ENCODE assay signal across 11 cellular contexts in genomic region chr3:46908986-46909534, GRCh38. TPM values are rescaled to one million over a fixed set of nuclear protein-coding genes. Genes with fewer than 3 reads are reported as not detected.
DNase-seq lines count a peak whose midpoint lies in the region; ATAC-seq, FAIRE-seq and TF ChIP-seq lines count a peak whose summit lies in the region.
"Had no signal": no experiment of that assay in that cellular context is flagged by ENCODE, and none has a peak within 500 bp of the region (broad histone marks: within the 10 kb centered on the region; RNA-seq: fewer than 3 reads in every experiment).

No MANE protein-coding gene starts in this region.

- peaks cover 9% of the 10 kb centered on the region for H3K4me1 Mint-ChIP-seq in CD14-positive monocyte
- H3K4me1 Mint-ChIP-seq in activated T-helper 2 cell treated with anti-CD3 and anti-CD28 coated beads, Interferon-gamma antibody, Interleukin-2, Interleukin-4, amounts not matched to agents 10 μg/mL and 5 μg/mL and 100 μg/mL, durations not matched to agents 14 hours and 24 hours and 36 hours (ENCODE audit: low read depth): peaks cover 13% of the 10 kb centered on the region

- H3K9ac ChIP-seq in NT2/D1 (ENCODE audit: insufficient read length, low read depth): peak overlapping the region; percentile 28

- H3K79me2 ChIP-seq in osteoblast (ENCODE audit: insufficient read depth, low read length): no peaks in the 10 kb centered on the region

- peaks cover 0 to 1% (median 0%) of the 10 kb centered on the region in 7 donors for H3K9me3 Mint-ChIP-seq in CD14-positive monocyte
- no peaks in the 10 kb centered on the region for H3K9me3 Mint-ChIP-seq in activated T-helper 2 cell treated with anti-CD3 and anti-CD28 coated beads, Interferon-gamma antibody, Interleukin-2, Interleukin-4, amounts not matched to agents 10 μg/mL and 5 μg/mL and 100 μg/mL, durations not matched to agents 14 hours and 24 hours and 36 hours
- H3K9me3 Mint-ChIP-seq: stimulated activated memory B cell treated with anti-CD40 and anti-IgM and Interleukin-4, amounts not matched to agents 10 μg/mL and 1 μg/mL and 100 μg/mL, for 72 hours had no signal

- no peak overlapping the region for H2AFZ ChIP-seq in osteoblast (ENCODE audit: low read length)

- no peak for TF ChIP-seq POLR2A in GM12891 (IDR thresholded peaks at IDR 0.05; ENCODE audit: low read depth, low read length)

- H3K27me3 Mint-ChIP-seq in CD14-positive monocyte (ENCODE audit: low read depth in 3 of 3): peaks cover 0 to 7% (median 2%) of the 10 kb centered on the region in 3 donors
- no peaks in the 10 kb centered on the region for H3K27me3 Mint-ChIP-seq in activated T-helper 2 cell treated with anti-CD3 and anti-CD28 coated beads, Interferon-gamma antibody, Interleukin-2, Interleukin-4, amounts not matched to agents 10 μg/mL and 5 μg/mL and 100 μg/mL, durations not matched to agents 14 hours and 24 hours and 36 hours (ENCODE audit: low read depth)
- H3K27me3 Mint-ChIP-seq: stimulated activated memory B cell treated with anti-CD40 and anti-IgM and Interleukin-4, amounts not matched to agents 10 μg/mL and 1 μg/mL and 100 μg/mL, for 72 hours had no signal

- H3K4me1 ChIP-seq in NT2/D1 (ENCODE audit: insufficient read depth, insufficient read length): peaks cover 19% of the 10 kb centered on the region
- H3K4me1 ChIP-seq in osteoblast (ENCODE audit: insufficient read depth, low read length): peaks cover 26% of the 10 kb centered on the region

- no peak overlapping the region for H3K27ac ChIP-seq in osteoblast (ENCODE audit: low read depth, low read length)

- H3K4me3 ChIP-seq in NT2/D1 (ENCODE audit: insufficient read length, low read depth): no peak overlapping the region
- H3K4me3 ChIP-seq in osteoblast (ENCODE audit: insufficient read depth, low read length): no peak overlapping the region

- peak overlapping the region; percentile 67 for H3K4me2 ChIP-seq in osteoblast (ENCODE audit: insufficient read depth, low read length)

- no peak for ATAC-seq in Right ventricle myocardium superior (ENCODE audit: poor library complexity)

- no peaks in the 10 kb centered on the region for H3K27me3 ChIP-seq in NT2/D1 (ENCODE audit: insufficient read depth, insufficient read length)
- H3K27me3 ChIP-seq in osteoblast (ENCODE audit: insufficient read depth, low read length): no peaks in the 10 kb centered on the region

- FAIRE-seq in GM12891 (lab: Jason Lieb, UNC): no peak

- peak; percentile 45 for DNase-seq in CD14-positive monocyte (ENCODE audit: low spot score)
- DNase-seq in NT2/D1 (ENCODE audit: low read depth, low spot score): no peak
- DNase-seq in Right ventricle myocardium superior: peak; percentile 37
- DNase-seq in osteoblast (ENCODE audit: insufficient read length, low spot score, missing footprints): no peak
- no peak for DNase-seq in activated T-helper 2 cell treated with anti-CD3 and anti-CD28 coated beads, Interferon-gamma antibody, Interleukin-2, Interleukin-4, amounts not matched to agents 10 μg/mL and 5 μg/mL and 100 μg/mL, durations not matched to agents 14 hours and 24 hours and 36 hours (ENCODE audit: low spot score)
- DNase-seq in NCI-H2107 treated with DMSO at 0.1 percent for 48 hours (lab: John Stamatoyannopoulos, UW; ENCODE audit: unreplicated experiment): no peak
- no peak for DNase-seq in GM12891 (ENCODE audit: insufficient read length, low spot score)
- DNase-seq in ecto neural progenitor cell (ENCODE audit: low spot score): no peak

- H3K4me3 Mint-ChIP-seq in CD14-positive monocyte: peak overlapping the region in 1 of 2 donors; percentile 36
- no peak overlapping the region for H3K4me3 Mint-ChIP-seq in activated T-helper 2 cell treated with anti-CD3 and anti-CD28 coated beads, Interferon-gamma antibody, Interleukin-2, Interleukin-4, amounts not matched to agents 10 μg/mL and 5 μg/mL and 100 μg/mL, durations not matched to agents 14 hours and 24 hours and 36 hours (ENCODE audit: low read depth)
- H3K4me3 Mint-ChIP-seq: stimulated activated memory B cell treated with anti-CD40 and anti-IgM and Interleukin-4, amounts not matched to agents 10 μg/mL and 1 μg/mL and 100 μg/mL, for 72 hours had no signal

- TF ChIP-seq CTCF in CD14-positive monocyte (IDR thresholded peaks at IDR 0.05): no peak
- TF ChIP-seq CTCF in osteoblast (IDR thresholded peaks at IDR 0.05; ENCODE audit: extremely low read depth, low read depth, low read length): no peak

- H3K36me3 Mint-ChIP-seq in CD14-positive monocyte: peaks cover 4 to 6% of the 10 kb centered on the region in 2 donors
- H3K36me3 Mint-ChIP-seq in activated T-helper 2 cell treated with anti-CD3 and anti-CD28 coated beads, Interferon-gamma antibody, Interleukin-2, Interleukin-4, amounts not matched to agents 10 μg/mL and 5 μg/mL and 100 μg/mL, durations not matched to agents 14 hours and 24 hours and 36 hours (ENCODE audit: low read depth): no peaks in the 10 kb centered on the region

- no peaks in the 10 kb centered on the region for H3K9me3 ChIP-seq in NT2/D1 (ENCODE audit: insufficient read depth, low read length)
- no peaks in the 10 kb centered on the region for H3K9me3 ChIP-seq in osteoblast (ENCODE audit: low read depth, low read length)

- H3K27ac Mint-ChIP-seq in CD14-positive monocyte: no peak overlapping the region
- H3K27ac Mint-ChIP-seq in activated T-helper 2 cell treated with anti-CD3 and anti-CD28 coated beads, Interferon-gamma antibody, Interleukin-2, Interleukin-4, amounts not matched to agents 10 μg/mL and 5 μg/mL and 100 μg/mL, durations not matched to agents 14 hours and 24 hours and 36 hours: no peak overlapping the region
- H3K27ac Mint-ChIP-seq: stimulated activated memory B cell treated with anti-CD40 and anti-IgM and Interleukin-4, amounts not matched to agents 10 μg/mL and 1 μg/mL and 100 μg/mL, for 72 hours had no signal

- intact Hi-C loops in CD14-positive monocyte (cut with micrococcal nuclease) (loop anchor here (1.0 to 5.0 kb wide), 4 partner anchors 42 to 204 kb away; no protein-coding TSS in a partner anchor), Right ventricle myocardium superior (cut with DNase I) (loop anchor here (5.0 kb wide), 1 partner anchor 202 kb away; no protein-coding TSS in a partner anchor)
- intact Hi-C loops in activated T-helper 2 cell treated with anti-CD3 and anti-CD28 coated beads, Interferon-gamma antibody, Interleukin-2, Interleukin-4, amounts not matched to agents 10 μg/mL and 5 μg/mL and 100 μg/mL, durations not matched to agents 14 hours and 24 hours and 36 hours (cut with micrococcal nuclease): loop anchor here (1.0 to 5.0 kb wide), 2 partner anchors 42 to 204 kb away; no protein-coding TSS in a partner anchor

- peaks cover 2% of the 10 kb centered on the region for H3K36me3 ChIP-seq in NT2/D1 (ENCODE audit: insufficient read depth, insufficient read length, low read length)
- H3K36me3 ChIP-seq in osteoblast (ENCODE audit: insufficient read depth, low read length): no peaks in the 10 kb centered on the region
- H3K36me3 ChIP-seq: WERI-Rb-1 had no signal

- no peaks in the 10 kb centered on the region for H4K20me1 ChIP-seq in osteoblast (ENCODE audit: insufficient read depth, low read length)

TF ChIP-seq in GM12891, 5 proteins besides CTCF, POLR2A, EP300 and RAD21:
- no peak for TF ChIP-seq PAX5 (IDR thresholded peaks at IDR 0.05; ENCODE audit: insufficient read depth, low read length, severe bottlenecking)
- no peak for TF ChIP-seq SPI1 (IDR thresholded peaks at IDR 0.05; ENCODE audit: low read depth, low read length)
- no peak for TF ChIP-seq TAF1 (IDR thresholded peaks at IDR 0.05; ENCODE audit: low read depth, low read length)
- no peak for TF ChIP-seq POU2F2 (IDR thresholded peaks at IDR 0.05; ENCODE audit: low read depth, low read length)
- no peak for TF ChIP-seq POLR2AphosphoS5 (IDR thresholded peaks at IDR 0.05; ENCODE audit: low read depth, low read length)

RNA-seq across cellular contexts. Expression of gene PTH1R, which starts 31.5 kb away (rescaled TPM):
- not detected for polyA plus RNA-seq in CD14-positive monocyte
- total RNA-seq in Right ventricle myocardium superior: 11.8 TPM
- total RNA-seq in osteoblast: 0.29 and 0.36 TPM in 2 replicates
- total RNA-seq in activated T-helper 2 cell treated with anti-CD3 and anti-CD28 coated beads, Interferon-gamma antibody, Interleukin-2, Interleukin-4, amounts not matched to agents 10 μg/mL and 5 μg/mL and 100 μg/mL, durations not matched to agents 14 hours and 24 hours and 36 hours: not detected in 2 replicates
- polyA plus RNA-seq in GM12891 (2012; ENCODE audit: low read depth, missing spikeins): 0.06 TPM
- total RNA-seq: SK-MEL-5 had no signal

RNA-seq across cellular contexts. Expression of gene MYL3, which starts 45.8 kb away (rescaled TPM):
- not detected for polyA plus RNA-seq in CD14-positive monocyte
- total RNA-seq in Right ventricle myocardium superior (10,727 TPM), osteoblast (not detected in 2 replicates)
- not detected in 2 replicates for total RNA-seq in activated T-helper 2 cell treated with anti-CD3 and anti-CD28 coated beads, Interferon-gamma antibody, Interleukin-2, Interleukin-4, amounts not matched to agents 10 μg/mL and 5 μg/mL and 100 μg/mL, durations not matched to agents 14 hours and 24 hours and 36 hours
- 0.18 TPM for polyA plus RNA-seq in GM12891 (2012; ENCODE audit: low read depth, missing spikeins)
- total RNA-seq: SK-MEL-5 had no signal

Comparison
In these comparisons a context has a peak if more than half of its experiments do, and no peak if none do; other contexts are left out.
1. DNase-seq: peak in CD14-positive monocyte (single experiment) and Right ventricle myocardium superior (single experiment); none in NT2/D1 (single experiment), osteoblast (single experiment), activated T-helper 2 cell treated with anti-CD3 and anti-CD28 coated beads, Interferon-gamma antibody, Interleukin-2, Interleukin-4, amounts not matched to agents 10 μg/mL and 5 μg/mL and 100 μg/mL, durations not matched to agents 14 hours and 24 hours and 36 hours (single experiment), NCI-H2107 treated with DMSO at 0.1 percent for 48 hours (single experiment), GM12891 (single experiment) and ecto neural progenitor cell (single experiment).
2. RNA of gene MYL3, which starts 45.8 kb away (total RNA-seq): 10,727 TPM in Right ventricle myocardium superior (single experiment); not detected in osteoblast and not detected in activated T-helper 2 cell treated with anti-CD3 and anti-CD28 coated beads, Interferon-gamma antibody, Interleukin-2, Interleukin-4, amounts not matched to agents 10 μg/mL and 5 μg/mL and 100 μg/mL, durations not matched to agents 14 hours and 24 hours and 36 hours; every median in the first group is over 1,000 times any median in the second.